In the genomic region with DNA sequence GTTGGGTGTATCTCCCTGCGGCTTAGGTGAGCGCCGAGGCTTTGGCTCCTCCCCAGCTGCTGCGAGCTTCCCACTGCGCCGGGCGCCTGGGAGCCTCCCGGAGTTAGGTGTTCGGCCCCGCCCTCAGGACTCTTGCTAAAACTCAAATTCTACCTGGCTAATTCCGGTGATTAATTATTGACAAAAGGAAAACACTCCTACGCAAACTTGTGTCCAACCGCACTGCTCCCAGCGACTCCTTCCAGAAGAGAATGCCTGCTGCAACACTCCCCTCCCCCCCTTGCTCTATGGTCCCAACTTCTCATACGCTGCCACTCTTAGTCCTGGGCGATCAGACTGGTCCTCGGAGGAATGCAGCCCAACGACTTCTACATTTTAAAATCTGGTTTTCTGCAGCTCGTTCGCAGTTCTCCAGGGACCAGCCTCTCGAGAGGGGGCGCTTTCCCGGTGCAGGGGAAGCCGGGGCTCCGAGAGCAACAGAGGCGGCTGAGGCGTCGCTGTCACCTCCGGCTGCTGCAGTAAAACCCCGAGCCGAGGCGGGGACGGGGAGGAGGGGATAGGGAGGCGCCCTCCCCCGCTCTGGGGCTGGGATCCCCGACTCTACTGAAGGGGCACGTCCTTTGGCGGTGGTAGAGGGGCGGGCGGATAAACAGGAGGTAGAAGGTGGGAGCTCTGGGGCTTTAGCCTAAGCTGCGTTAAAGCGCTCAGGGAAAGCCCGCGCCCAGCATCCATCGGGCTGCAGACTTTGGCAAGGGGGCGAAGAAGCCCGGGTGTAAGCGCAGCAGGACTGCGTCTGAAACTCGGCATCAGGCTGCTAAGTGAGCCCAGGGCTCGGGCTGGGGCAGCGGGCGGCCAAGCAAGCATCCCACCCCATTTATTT, we compare ENCODE assay signal across 8 cellular contexts. TPM values are rescaled to one million over a fixed set of nuclear protein-coding genes. Genes with fewer than 3 reads are reported as not detected.
DNase-seq lines count a peak whose midpoint lies in the region; ATAC-seq and TF ChIP-seq lines count a peak whose summit lies in the region.

A gene with protein sequence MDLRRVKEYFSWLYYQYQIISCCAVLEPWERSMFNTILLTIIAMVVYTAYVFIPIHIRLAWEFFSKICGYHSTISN (minus strand): TSS at position 77 of the 880 bp plus-strand sequence. CDS start 25,194 bp downstream, outside the sequence.

- CTCF ChIA-PET in HEK293 (lab: Yijun Ruan, JAX): interaction anchor here (0.5 to 1.7 kb wide), 6 partner anchors 9 to 72 kb away, joined by 3 to 8 read pairs (median 3); no protein-coding TSS in a partner anchor
- CTCF ChIA-PET in activated CD4-positive, alpha-beta T cell treated with anti-CD3 and anti-CD28 coated beads, Interleukin-2, amount 10 ng/mL, durations not matched to agents 7 days and 5 days (lab: Charles Lee): interaction anchor here (0.6 kb wide), 1 partner anchor 18 kb away, joined by 3 read pairs; no protein-coding TSS in a partner anchor

- intact Hi-C loops in lower lobe of right lung (cut with DNase I): no loop called here

- peak; percentile 86 to 88 for ATAC-seq in lower lobe of right lung

- H3K9me3 ChIP-seq in HEK293 (ENCODE audit: control insufficient read depth, insufficient read depth, low read depth, low read length) (no peaks in the 10 kb centered on the region), duodenal mucosa (ENCODE audit: control insufficient read depth in 1 of 2, low read length in 2 of 2) (no peaks in the 10 kb centered on the region), lower lobe of right lung (no peaks in the 10 kb centered on the region)

- H3K36me3 Mint-ChIP-seq in activated CD4-positive, alpha-beta T cell treated with anti-CD3 and anti-CD28 coated beads, Interleukin-2, amount 10 ng/mL, durations not matched to agents 7 days and 5 days (ENCODE audit: low read depth): no peaks in the 10 kb centered on the region

- peak within 1 kb of the TSS; percentile 57 for H3K4me3 Mint-ChIP-seq in activated CD4-positive, alpha-beta T cell treated with anti-CD3 and anti-CD28 coated beads, Interleukin-2, amount 10 ng/mL, durations not matched to agents 7 days and 5 days

- peaks cover 78% of the 10 kb centered on the region for H3K27me3 Mint-ChIP-seq in activated CD4-positive, alpha-beta T cell treated with anti-CD3 and anti-CD28 coated beads, Interleukin-2, amount 10 ng/mL, durations not matched to agents 7 days and 5 days

- H3K9ac ChIP-seq in duodenal mucosa (ENCODE audit: low read depth in 1 of 2, low read length in 2 of 2): no peak within 1 kb of the TSS

- peak; percentile 68 for DNase-seq in NCI-H146 treated with DMSO at 0.1 percent for 48 hours (lab: John Stamatoyannopoulos, UW; ENCODE audit: unreplicated experiment)
- peak; percentile 31 for DNase-seq in activated CD4-positive, alpha-beta T cell treated with anti-CD3 and anti-CD28 coated beads, Interleukin-2, amount 10 ng/mL, durations not matched to agents 7 days and 5 days
- DNase-seq in lower lobe of right lung: peak; percentile 52
- DNase-seq in stimulated activated CD8-positive, alpha-beta memory T cell treated with anti-CD3 and anti-CD28 coated beads, Interleukin-15, amount 100 ng/mL, for 1 hour (ENCODE audit: low read depth): peak; percentile 14
- DNase-seq in NK-92 treated with Interleukin-12 subunit alpha and Interleukin-12 subunit beta, amount 100 ng/mL, for 24 hours (lab: John Stamatoyannopoulos, UW): no peak

- H3K36me3 ChIP-seq in HEK293 (ENCODE audit: control insufficient read depth in 2 of 2, insufficient read depth in 1 of 2, low read length in 2 of 2): no peaks in the 10 kb centered on the region
- no peaks in the 10 kb centered on the region for H3K36me3 ChIP-seq in duodenal mucosa (ENCODE audit: control insufficient read depth in 1 of 2, insufficient read depth in 2 of 2, low read length in 2 of 2)
- no peaks in the 10 kb centered on the region for H3K36me3 ChIP-seq in lower lobe of right lung

- H3K27ac ChIP-seq in HEK293 (ENCODE audit: extremely low read depth, low read depth, low read length) (peak within 1 kb of the TSS; percentile 2; the same call in 1 of the 2 replicates), duodenal mucosa (ENCODE audit: low read depth, low read length) (no peak within 1 kb of the TSS), lower lobe of right lung (no peak within 1 kb of the TSS)

- TF ChIP-seq CTCF in HEK293 (tag by site-specific recombination; IDR thresholded peaks at IDR 0.05) (peak; percentile 83), lower lobe of right lung (IDR thresholded peaks at IDR 0.05) (no peak)

- H3K4me3 ChIP-seq in GM08714 (ENCODE audit: low read length): peak within 1 kb of the TSS; percentile 54; the same call in 1 of the 2 replicates
- H3K4me3 ChIP-seq in HEK293 (ENCODE audit: low read depth, low read length): peak within 1 kb of the TSS; percentile 59
- peak within 1 kb of the TSS; percentile 43 to 65 for H3K4me3 ChIP-seq in duodenal mucosa (ENCODE audit: low read depth in 1 of 2, low read length in 2 of 2)
- H3K4me3 ChIP-seq in lower lobe of right lung: peak within 1 kb of the TSS; percentile 56

- H3K27ac Mint-ChIP-seq in activated CD4-positive, alpha-beta T cell treated with anti-CD3 and anti-CD28 coated beads, Interleukin-2, amount 10 ng/mL, durations not matched to agents 7 days and 5 days: no peak within 1 kb of the TSS

- H3K4me1 ChIP-seq in HEK293 (ENCODE audit: control insufficient read depth, insufficient read depth, low read length) (no peaks in the 10 kb centered on the region), duodenal mucosa (ENCODE audit: control insufficient read depth in 1 of 2, insufficient read depth in 2 of 2, low read length in 2 of 2) (peaks cover 11 to 19% of the 10 kb centered on the region in 2 donors), lower lobe of right lung (peaks cover 20% of the 10 kb centered on the region)

- POLR2A ChIA-PET in HEK293 (lab: Yijun Ruan, JAX): interaction anchor here (0.6 kb wide), 1 partner anchor 320 kb away, joined by 3 read pairs; no protein-coding TSS in a partner anchor
- POLR2A ChIA-PET in activated CD4-positive, alpha-beta T cell treated with anti-CD3 and anti-CD28 coated beads, Interleukin-2, amount 10 ng/mL, durations not matched to agents 7 days and 5 days (lab: Charles Lee): no interaction called here

- H3K27me3 ChIP-seq in duodenal mucosa (ENCODE audit: control insufficient read depth in 1 of 2, insufficient read depth in 2 of 2, low read length in 2 of 2): peaks cover 29 to 37% of the 10 kb centered on the region in 2 donors
- H3K27me3 ChIP-seq in lower lobe of right lung (ENCODE audit: low read depth): peaks cover 47% of the 10 kb centered on the region

- peaks cover 17% of the 10 kb centered on the region for H3K4me1 Mint-ChIP-seq in activated CD4-positive, alpha-beta T cell treated with anti-CD3 and anti-CD28 coated beads, Interleukin-2, amount 10 ng/mL, durations not matched to agents 7 days and 5 days

- H3K9me3 Mint-ChIP-seq in activated CD4-positive, alpha-beta T cell treated with anti-CD3 and anti-CD28 coated beads, Interleukin-2, amount 10 ng/mL, durations not matched to agents 7 days and 5 days: no peaks in the 10 kb centered on the region

TF ChIP-seq in HEK293, 187 proteins besides CTCF, POLR2A, EP300 and RAD21 (continues in another document):
- TF ChIP-seq IKZF3 (tag by site-specific recombination; IDR thresholded peaks at IDR 0.05) (peak; percentile 49; the same call in 1 of the 2 replicates), ZNF335 (tag by site-specific recombination; conservative IDR thresholded peaks at IDR 0.05) (peak; percentile 77), ZNF561 (tag by site-specific recombination; IDR thresholded peaks at IDR 0.05; ENCODE audit: borderline replicate concordance) (peak; percentile 35; the same call in 1 of the 2 replicates), ZNF664 (tag by site-specific recombination; IDR thresholded peaks at IDR 0.05) (no peak), ZNF2 (tag by site-specific recombination; IDR thresholded peaks at IDR 0.05) (0 out of 2 replicates have a peak, but pooled peaks have one; percentile 29), ZBTB8A (tag by site-specific recombination; IDR thresholded peaks at IDR 0.05) (peak; percentile 59; the same call in 1 of the 2 replicates), HOXD13 (CRISPR knock-in tag; IDR thresholded peaks at IDR 0.05; ENCODE audit: borderline replicate concordance) (no peak)
- TF ChIP-seq, protein P1, sequence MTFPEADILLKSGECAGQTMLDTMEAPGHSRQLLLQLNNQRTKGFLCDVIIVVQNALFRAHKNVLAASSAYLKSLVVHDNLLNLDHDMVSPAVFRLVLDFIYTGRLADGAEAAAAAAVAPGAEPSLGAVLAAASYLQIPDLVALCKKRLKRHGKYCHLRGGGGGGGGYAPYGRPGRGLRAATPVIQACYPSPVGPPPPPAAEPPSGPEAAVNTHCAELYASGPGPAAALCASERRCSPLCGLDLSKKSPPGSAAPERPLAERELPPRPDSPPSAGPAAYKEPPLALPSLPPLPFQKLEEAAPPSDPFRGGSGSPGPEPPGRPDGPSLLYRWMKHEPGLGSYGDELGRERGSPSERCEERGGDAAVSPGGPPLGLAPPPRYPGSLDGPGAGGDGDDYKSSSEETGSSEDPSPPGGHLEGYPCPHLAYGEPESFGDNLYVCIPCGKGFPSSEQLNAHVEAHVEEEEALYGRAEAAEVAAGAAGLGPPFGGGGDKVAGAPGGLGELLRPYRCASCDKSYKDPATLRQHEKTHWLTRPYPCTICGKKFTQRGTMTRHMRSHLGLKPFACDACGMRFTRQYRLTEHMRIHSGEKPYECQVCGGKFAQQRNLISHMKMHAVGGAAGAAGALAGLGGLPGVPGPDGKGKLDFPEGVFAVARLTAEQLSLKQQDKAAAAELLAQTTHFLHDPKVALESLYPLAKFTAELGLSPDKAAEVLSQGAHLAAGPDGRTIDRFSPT (tag by site-specific recombination; IDR thresholded peaks at IDR 0.05): no peak
- TF ChIP-seq, protein P2, sequence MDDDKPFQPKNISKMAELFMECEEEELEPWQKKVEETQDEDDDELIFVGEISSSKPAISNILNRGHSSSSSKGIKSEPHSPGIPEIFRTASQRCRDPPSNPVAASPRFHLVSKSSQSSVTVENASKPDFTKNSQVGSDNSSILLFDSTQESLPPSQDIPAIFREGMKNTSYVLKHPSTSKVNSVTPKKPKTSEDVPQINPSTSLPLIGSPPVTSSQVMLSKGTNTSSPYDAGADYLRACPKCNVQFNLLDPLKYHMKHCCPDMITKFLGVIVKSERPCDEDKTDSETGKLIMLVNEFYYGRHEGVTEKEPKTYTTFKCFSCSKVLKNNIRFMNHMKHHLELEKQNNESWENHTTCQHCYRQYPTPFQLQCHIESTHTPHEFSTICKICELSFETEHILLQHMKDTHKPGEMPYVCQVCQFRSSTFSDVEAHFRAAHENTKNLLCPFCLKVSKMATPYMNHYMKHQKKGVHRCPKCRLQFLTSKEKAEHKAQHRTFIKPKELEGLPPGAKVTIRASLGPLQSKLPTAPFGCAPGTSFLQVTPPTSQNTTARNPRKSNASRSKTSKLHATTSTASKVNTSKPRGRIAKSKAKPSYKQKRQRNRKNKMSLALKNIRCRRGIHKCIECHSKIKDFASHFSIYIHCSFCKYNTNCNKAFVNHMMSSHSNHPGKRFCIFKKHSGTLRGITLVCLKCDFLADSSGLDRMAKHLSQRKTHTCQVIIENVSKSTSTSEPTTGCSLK (tag by site-specific recombination; IDR thresholded peaks at IDR 0.05): no peak

RNA-seq across cellular contexts. Expression of the gene that starts here (rescaled TPM):
- not detected for total RNA-seq in activated CD4-positive, alpha-beta T cell treated with anti-CD3 and anti-CD28 coated beads, Interleukin-2, amount 10 ng/mL, durations not matched to agents 7 days and 5 days
- not detected for total RNA-seq in lower lobe of right lung

Comparison
In these comparisons a context has a peak if more than half of its experiments do, and no peak if none do; other contexts are left out.
1. Peak in DNase-seq in activated CD4-positive, alpha-beta T cell treated with anti-CD3 and anti-CD28 coated beads, Interleukin-2, amount 10 ng/mL, durations not matched to agents 7 days and 5 days; RNA of the gene not detected or under 1 TPM.
2. Peak in DNase-seq, ATAC-seq and H3K4me3 ChIP-seq in lower lobe of right lung; RNA of the gene not detected or under 1 TPM.